Comparison of ENCODE assay signal across 29 cellular contexts in genomic region chrX:97011540-97011939, GRCh38.
DNase-seq lines count a peak whose midpoint lies in the region; ATAC-seq and TF ChIP-seq lines count a peak whose summit lies in the region.
"Had no signal": no experiment of that assay in that cellular context is flagged by ENCODE, and none has a peak within 500 bp of the region (broad histone marks: within the 10 kb centered on the region; RNA-seq: fewer than 3 reads in every experiment).

No MANE protein-coding gene starts in this region.

- H3K4me1 ChIP-seq in sigmoid colon, result no peaks in the 10 kb centered on the region
- H3K4me1 ChIP-seq: A549; BE2C; BLaER1; BLaER1 treated with 17β-estradiol and CSF1 and Interleukin-3, amounts not matched to agents 10 nM and 100 nM; Caco-2 had no signal

- H3K36me3 ChIP-seq in sigmoid colon, result no peaks in the 10 kb centered on the region
- H3K36me3 ChIP-seq: BE2C, BLaER1 had no signal

- TF ChIP-seq EP300 in sigmoid colon (IDR thresholded peaks at IDR 0.05), result no peak

- WGBS in sigmoid colon, 2 donors, result 98 to 99% methylated on average over 6 of the region's 6 CpGs

- intact Hi-C loops in sigmoid colon (cut with DNase I), result no loop called here

- ATAC-seq in stimulated activated effector memory CD8-positive, alpha-beta T cell treated with anti-CD3 and anti-CD28 coated beads, Interleukin-12 subunit alpha, Interleukin-12 subunit beta, amount 100 ng/mL, for 72 hours, result no peak
- ATAC-seq: A549; CD8-positive, alpha-beta T cell had no signal

- no peak overlapping the region for H3K4me3 Mint-ChIP-seq in stimulated activated effector memory CD8-positive, alpha-beta T cell treated with anti-CD3 and anti-CD28 coated beads, Interleukin-12 subunit alpha, Interleukin-12 subunit beta, amount 100 ng/mL, for 72 hours
- H3K4me3 Mint-ChIP-seq: B cell; CD14-positive monocyte; CD4-positive, alpha-beta memory T cell; CD4-positive, alpha-beta T cell; CD4-positive, CD25-positive, alpha-beta regulatory T cell; CD8-positive, alpha-beta memory T cell; CD8-positive, alpha-beta T cell had no signal

- no peak overlapping the region for H3K4me3 ChIP-seq in sigmoid colon
- H3K4me3 ChIP-seq: A549; BLaER1; BLaER1 treated with 17β-estradiol and CSF1 and Interleukin-3, amounts not matched to agents 10 nM and 100 nM had no signal

- H3K27me3 ChIP-seq in sigmoid colon, result no peaks in the 10 kb centered on the region
- H3K27me3 ChIP-seq: BE2C had no signal

- H3K27ac ChIP-seq in sigmoid colon, result no peak overlapping the region
- H3K27ac ChIP-seq: 22Rv1; A549; BLaER1; BLaER1 treated with 17β-estradiol and CSF1 and Interleukin-3, amounts not matched to agents 10 nM and 100 nM; C4-2B had no signal

- H3K9me3 Mint-ChIP-seq in stimulated activated effector memory CD8-positive, alpha-beta T cell treated with anti-CD3 and anti-CD28 coated beads, Interleukin-12 subunit alpha, Interleukin-12 subunit beta, amount 100 ng/mL, for 72 hours, result no peaks in the 10 kb centered on the region
- H3K9me3 Mint-ChIP-seq: CD4-positive, alpha-beta memory T cell; CD4-positive, alpha-beta T cell; CD8-positive, alpha-beta memory T cell; CD8-positive, alpha-beta T cell had no signal

- H3K4me1 Mint-ChIP-seq in stimulated activated effector memory CD8-positive, alpha-beta T cell treated with anti-CD3 and anti-CD28 coated beads, Interleukin-12 subunit alpha, Interleukin-12 subunit beta, amount 100 ng/mL, for 72 hours, result peaks cover 5% of the 10 kb centered on the region
- H3K4me1 Mint-ChIP-seq: CD14-positive monocyte; CD4-positive, alpha-beta memory T cell; CD4-positive, CD25-positive, alpha-beta regulatory T cell had no signal

- peak; percentile 58 for DNase-seq in sigmoid colon
- no peak for DNase-seq in stimulated activated effector memory CD8-positive, alpha-beta T cell treated with anti-CD3 and anti-CD28 coated beads, Interleukin-12 subunit alpha, Interleukin-12 subunit beta, amount 100 ng/mL, for 72 hours (ENCODE audit: low spot score in 2 of 2)
- DNase-seq: 8988T; ACHN; AML-193; BE2C; C1 segment of cervical spinal cord; Caco-2; Calu3; CD4-positive, alpha-beta memory T cell; CD4-positive, alpha-beta T cell; CD4-positive, CD25-positive, alpha-beta regulatory T cell; CD8-positive, alpha-beta memory T cell; CD8-positive, alpha-beta T cell; COR-L47; DMS 273 treated with DMSO at 0.1 percent for 48 hours; DMS153; DMS53; DMS79; DMS79 treated with DMSO at 0.1 percent for 48 hours; DND-41; EL had no signal

- H3K9me3 ChIP-seq in sigmoid colon, result no peaks in the 10 kb centered on the region
- H3K9me3 ChIP-seq: A549; BE2C; BLaER1; BLaER1 treated with 17β-estradiol and CSF1 and Interleukin-3, amounts not matched to agents 10 nM and 100 nM; Caco-2 had no signal

- no peak for TF ChIP-seq POLR2A in sigmoid colon (IDR thresholded peaks at IDR 0.05)

- TF ChIP-seq CTCF in sigmoid colon (IDR thresholded peaks at IDR 0.05), result no peak

- H3K36me3 Mint-ChIP-seq in stimulated activated effector memory CD8-positive, alpha-beta T cell treated with anti-CD3 and anti-CD28 coated beads, Interleukin-12 subunit alpha, Interleukin-12 subunit beta, amount 100 ng/mL, for 72 hours, result no peaks in the 10 kb centered on the region
- H3K36me3 Mint-ChIP-seq: CD4-positive, alpha-beta memory T cell; CD4-positive, CD25-positive, alpha-beta regulatory T cell; CD8-positive, alpha-beta T cell had no signal

- no peak overlapping the region for H3K27ac Mint-ChIP-seq in stimulated activated effector memory CD8-positive, alpha-beta T cell treated with anti-CD3 and anti-CD28 coated beads, Interleukin-12 subunit alpha, Interleukin-12 subunit beta, amount 100 ng/mL, for 72 hours
- H3K27ac Mint-ChIP-seq: B cell; CD14-positive monocyte; CD4-positive, alpha-beta memory T cell; CD4-positive, alpha-beta T cell; CD4-positive, CD25-positive, alpha-beta regulatory T cell; CD8-positive, alpha-beta memory T cell; CD8-positive, alpha-beta T cell had no signal
